In the genomic region with DNA sequence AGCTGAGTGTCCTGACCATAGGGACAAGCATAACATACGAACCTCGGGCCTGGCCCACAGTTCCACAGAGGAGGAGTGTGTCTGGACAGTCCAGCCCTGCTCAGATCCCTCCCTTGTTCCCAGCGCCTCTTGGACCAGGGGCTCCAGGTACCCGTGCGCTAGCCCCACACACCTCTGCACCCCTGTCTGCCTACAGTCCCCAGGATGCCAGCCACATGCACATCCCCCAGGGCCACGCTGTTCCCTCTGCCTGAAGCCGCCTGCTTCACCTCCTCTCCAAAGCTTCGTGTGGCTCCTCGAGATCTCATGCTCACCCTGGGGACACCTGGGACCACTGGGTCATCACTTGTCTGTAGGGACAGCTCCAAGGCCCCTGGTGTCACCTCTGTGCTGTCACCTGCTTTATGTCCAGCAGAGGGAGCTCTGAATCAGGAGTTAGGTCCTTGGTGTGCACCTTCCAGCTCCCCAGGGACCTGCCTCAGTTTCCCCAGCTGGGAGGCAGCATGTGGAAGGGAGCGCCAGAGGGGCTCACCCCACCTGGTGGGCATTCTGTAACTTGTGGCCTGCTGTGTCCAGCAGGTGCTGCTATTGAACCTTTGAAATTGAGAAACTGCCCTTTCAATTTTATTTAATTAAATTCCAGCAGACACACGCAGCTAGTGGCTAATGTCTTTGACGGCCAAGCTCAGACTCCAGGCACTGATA, we compare ENCODE assay signal across 10 cellular contexts. TPM values are rescaled to one million over a fixed set of nuclear protein-coding genes. Genes with fewer than 3 reads are reported as not detected.
A peak's percentile ranks its signal among the peaks of the same experiment; 100 is the strongest.
DNase-seq lines count a peak whose midpoint lies in the region; ATAC-seq and TF ChIP-seq lines count a peak whose summit lies in the region.
"Had no signal": no experiment of that assay in that cellular context is flagged by ENCODE, and none has a peak within 500 bp of the region (broad histone marks: within the 10 kb centered on the region; RNA-seq: fewer than 3 reads in every experiment).

No MANE protein-coding gene starts in this region.

- no peaks in the 10 kb centered on the region for H3K9me3 Mint-ChIP-seq in activated naive CD8-positive, alpha-beta T cell treated with anti-CD3 and anti-CD28 coated beads for 36 hours

- H3K4me3 Mint-ChIP-seq in activated naive CD8-positive, alpha-beta T cell treated with anti-CD3 and anti-CD28 coated beads for 36 hours: no peak overlapping the region

- no peaks in the 10 kb centered on the region for H3K9me2 ChIP-seq in hepatocyte (replicated peaks; ENCODE audit: insufficient read depth)

- WGBS in hepatocyte (ENCODE audit: low lambda C conversion rate, missing lambda C conversion rate): 56% methylated on average over 12 of the region's 12 CpGs

- no peaks in the 10 kb centered on the region for H3K36me3 ChIP-seq in hepatocyte (replicated peaks; ENCODE audit: insufficient read depth, low read depth)
- H3K36me3 ChIP-seq: HAP-1 had no signal

- no peak overlapping the region for H3K27ac Mint-ChIP-seq in activated naive CD8-positive, alpha-beta T cell treated with anti-CD3 and anti-CD28 coated beads for 36 hours

- ATAC-seq in GM18909 (IDR thresholded peaks at IDR 0.05; ENCODE audit: poor library complexity, unreplicated experiment) (no peak), GM21360 (IDR thresholded peaks at IDR 0.05; ENCODE audit: unreplicated experiment) (no peak)

- POLR2A ChIA-PET in AG04450 (lab: Yijun Ruan, JAX): interaction anchor here (0.5 to 2.1 kb wide), 4 partner anchors 8 to 184 kb away, joined by 3 to 9 read pairs (median 4); a partner anchor contains a TSS

- H4K20me1 ChIP-seq in hepatocyte (ENCODE audit: insufficient read depth, poor library complexity, severe bottlenecking): no peaks in the 10 kb centered on the region

- no peaks in the 10 kb centered on the region for H3K4me1 Mint-ChIP-seq in activated naive CD8-positive, alpha-beta T cell treated with anti-CD3 and anti-CD28 coated beads for 36 hours

- H3K27me3 ChIP-seq in AG04450 (ENCODE audit: control insufficient read depth, insufficient read depth, low read length): peaks cover 22% of the 10 kb centered on the region
- H3K27me3 ChIP-seq in hepatocyte: no peaks in the 10 kb centered on the region

- no peaks in the 10 kb centered on the region for H3K79me2 ChIP-seq in hepatocyte

- no peak overlapping the region for H3K4me2 ChIP-seq in hepatocyte

- DNase-seq in AG04450 (ENCODE audit: low read depth, low spot score): no peak
- peak; percentile 54 for DNase-seq in RPMI8226
- peak; percentile 38 for DNase-seq in activated naive CD8-positive, alpha-beta T cell treated with anti-CD3 and anti-CD28 coated beads for 36 hours
- peak; percentile 72 for DNase-seq in hepatocyte (ENCODE audit: low spot score)
- peak; percentile 32 for DNase-seq in stimulated activated CD4-positive, alpha-beta T cell treated with anti-CD3 and anti-CD28 coated beads, Interleukin-4, amount 100 ng/mL, for 1 hour

- H2AFZ ChIP-seq in hepatocyte: no peak overlapping the region

- TF ChIP-seq CTCF in AG04450 (IDR thresholded peaks at IDR 0.05; ENCODE audit: low read depth, low read length) (peak; percentile 82), GM12875 (IDR thresholded peaks at IDR 0.05; ENCODE audit: borderline replicate concordance, insufficient read depth, low read depth, low read length) (peak; percentile 78), hepatocyte (IDR thresholded peaks at IDR 0.05; ENCODE audit: poor library complexity) (peak; percentile 74)

- CTCF ChIA-PET in AG04450 (lab: Charles Lee): interaction anchor here (0.5 to 3.9 kb wide), 37 partner anchors 10 to 811 kb away, joined by 3 to 59 read pairs (median 6); a partner anchor contains a TSS

- H3K9me3 ChIP-seq in AG04450 (ENCODE audit: control insufficient read depth, insufficient read depth, low read length) (no peaks in the 10 kb centered on the region), hepatocyte (ENCODE audit: low read depth) (no peaks in the 10 kb centered on the region)
- H3K9me3 ChIP-seq: HAP-1 had no signal

- H3K27me3 Mint-ChIP-seq in activated naive CD8-positive, alpha-beta T cell treated with anti-CD3 and anti-CD28 coated beads for 36 hours: no peaks in the 10 kb centered on the region

- H3K4me3 ChIP-seq in AG04450 (ENCODE audit: low read depth, low read length) (no peak overlapping the region), GM12875 (ENCODE audit: low read depth, low read length) (no peak overlapping the region), hepatocyte (no peak overlapping the region)
- H3K4me3 ChIP-seq: HAP-1 had no signal

- H3K36me3 Mint-ChIP-seq in activated naive CD8-positive, alpha-beta T cell treated with anti-CD3 and anti-CD28 coated beads for 36 hours: no peaks in the 10 kb centered on the region

- H3K27ac ChIP-seq in AG04450 (ENCODE audit: low read depth, low read length) (no peak overlapping the region), hepatocyte (no peak overlapping the region)

- peaks cover 8% of the 10 kb centered on the region for H3K4me1 ChIP-seq in hepatocyte (ENCODE audit: insufficient read depth)
- H3K4me1 ChIP-seq: HAP-1 had no signal

RNA-seq across cellular contexts. Expression of a gene that starts 7.3 kb away (rescaled TPM):
- 22.3 and 22.4 TPM in 2 replicates for polyA plus RNA-seq in AG04450 (2011; rRNA removed)
- polyA minus RNA-seq in AG04450 (2011; rRNA and poly(A)+ RNA removed): 21.9 and 25.5 TPM in 2 replicates
- total RNA-seq in activated naive CD8-positive, alpha-beta T cell treated with anti-CD3 and anti-CD28 coated beads for 36 hours: 10 to 100 TPM; 47.4 to 48.3 TPM
- total RNA-seq in hepatocyte: 35.9 and 36.0 TPM in 2 replicates
- 51.2 and 57.4 TPM in 2 replicates for polyA plus RNA-seq in hepatocyte

RNA-seq across cellular contexts. Expression of a gene that starts 12.4 kb away (rescaled TPM):
- not detected in 2 replicates for polyA plus RNA-seq in AG04450 (2011; rRNA removed)
- polyA minus RNA-seq in AG04450 (2011; rRNA and poly(A)+ RNA removed): not detected in 2 replicates
- total RNA-seq in activated naive CD8-positive, alpha-beta T cell treated with anti-CD3 and anti-CD28 coated beads for 36 hours: under 1 TPM; 0.23 to 0.34 TPM
- 0.43 TPM in 1 of 2 replicates, not detected in the other for total RNA-seq in hepatocyte
- polyA plus RNA-seq in hepatocyte: 2.0 and 2.1 TPM in 2 replicates
- total RNA-seq: urinary bladder had no signal

RNA-seq across cellular contexts. Expression of a gene that starts 31.0 kb away (rescaled TPM):
- not detected in 2 replicates for polyA plus RNA-seq in AG04450 (2011; rRNA removed)
- not detected in 2 replicates for polyA minus RNA-seq in AG04450 (2011; rRNA and poly(A)+ RNA removed)
- total RNA-seq in activated naive CD8-positive, alpha-beta T cell treated with anti-CD3 and anti-CD28 coated beads for 36 hours: not detected
- total RNA-seq in hepatocyte: 13.5 and 23.0 TPM in 2 replicates
- 21.0 and 22.9 TPM in 2 replicates for polyA plus RNA-seq in hepatocyte

RNA-seq across cellular contexts. Expression of a gene that starts 49.3 kb away (rescaled TPM):
- 52.6 and 70.9 TPM in 2 replicates for polyA plus RNA-seq in AG04450 (2011; rRNA removed)
- polyA minus RNA-seq in AG04450 (2011; rRNA and poly(A)+ RNA removed): 53.0 and 79.9 TPM in 2 replicates
- total RNA-seq in activated naive CD8-positive, alpha-beta T cell treated with anti-CD3 and anti-CD28 coated beads for 36 hours: 10 to 100 TPM; 62.5 to 66.6 TPM
- 54.9 and 78.2 TPM in 2 replicates for total RNA-seq in hepatocyte
- 99.0 and 134 TPM in 2 replicates for polyA plus RNA-seq in hepatocyte

Comparison
In these comparisons a context has a peak if more than half of its experiments do, and no peak if none do; other contexts are left out.
1. RNA of a gene that starts 31.0 kb away (total RNA-seq): 13.5 to 23.0 TPM in hepatocyte; not detected in activated naive CD8-positive, alpha-beta T cell treated with anti-CD3 and anti-CD28 coated beads for 36 hours; every median in the first group is over 10 times any median in the second.
2. Peak in every context shown above with its lines, with median percentiles within 50 percentile points of each other: CTCF ChIP-seq.